ENCODE assay signal across 23 cellular contexts in the genomic region with DNA sequence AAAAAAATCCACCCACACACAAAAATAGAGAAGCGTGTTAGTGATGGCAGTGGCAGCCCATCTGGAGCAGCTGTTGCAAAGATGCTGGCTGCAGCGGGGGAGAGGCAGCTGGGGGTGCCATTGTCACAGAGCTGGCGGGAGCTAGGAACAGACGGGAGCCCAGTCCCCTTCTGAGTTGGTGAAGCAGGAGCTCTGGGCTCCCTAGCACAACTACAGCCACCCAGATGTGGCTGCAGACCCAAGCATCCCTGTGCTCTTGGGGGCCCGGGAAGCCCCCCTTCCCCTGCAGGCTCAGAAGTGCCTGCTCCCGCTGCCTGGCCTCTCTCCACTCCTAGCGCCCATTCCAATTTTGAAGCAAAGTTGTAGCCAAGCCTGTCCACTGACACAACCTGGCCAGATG.
"Had no signal": no experiment of that assay in that cellular context is flagged by ENCODE, and none has a peak within 500 bp of the region (broad histone marks: within the 10 kb centered on the region; RNA-seq: fewer than 3 reads in every experiment).

No MANE protein-coding gene starts in this region.

- H3K27me3 ChIP-seq: brain microvascular endothelial cell, cardiac muscle cell, MG63 had no signal

- DNase-seq: activated CD4-positive, alpha-beta T cell treated with anti-CD3 and anti-CD28 coated beads for 48 hours; activated CD4-positive, alpha-beta T cell treated with anti-CD3 and anti-CD28 coated beads, Interleukin-2, amount 50 U/mL, for 4 hours; activated CD4-positive, CD25-positive, alpha-beta regulatory T cell treated with anti-CD3 and anti-CD28 coated beads, Interleukin-2, amount 50 U/mL, for 72 hours; activated CD8-positive, alpha-beta memory T cell treated with anti-CD3 and anti-CD28 coated beads, Interleukin-2, amount 50 U/mL, for 48 hours; activated CD8-positive, alpha-beta T cell treated with anti-CD3 and anti-CD28 coated beads, Interleukin-2, amount 10 ng/mL, durations not matched to agents 7 days and 5 days; activated effector memory CD4-positive, alpha-beta T cell treated with anti-CD3 and anti-CD28 coated beads, Interleukin-2, amount 50 U/mL, for 16 hours; activated naive CD4-positive, alpha-beta T cell treated with Interleukin-2 at 50 U/mL for 16 hours; activated T-cell treated with anti-CD3 and anti-CD28 coated beads, Interleukin-2, amount 50 U/mL, for 24 hours; amygdala; brain microvascular endothelial cell; MG63; MV-4-11; NCI-H1092 treated with DMSO at 0.1 percent for 48 hours; NCI-H1417 treated with DMSO at 0.1 percent for 48 hours; NCI-H1694; NCI-H2029; NCI-H2107; NCI-H510A treated with DMSO at 0.1 percent for 48 hours; PC-3; SHP77 treated with DMSO at 0.1 percent for 48 hours had no signal

- H3K27ac ChIP-seq: brain microvascular endothelial cell, cardiac muscle cell had no signal

- H3K36me3 Mint-ChIP-seq: activated naive CD8-positive, alpha-beta T cell had no signal

- H3K27me3 Mint-ChIP-seq: activated naive CD8-positive, alpha-beta T cell; activated T-cell treated with anti-CD3 and anti-CD28 coated beads, Interleukin-2, amount 50 U/mL, for 24 hours had no signal

- H3K4me3 Mint-ChIP-seq: activated CD8-positive, alpha-beta T cell treated with anti-CD3 and anti-CD28 coated beads, Interleukin-2, amount 10 ng/mL, durations not matched to agents 7 days and 5 days; activated naive CD8-positive, alpha-beta T cell; activated T-cell treated with anti-CD3 and anti-CD28 coated beads, Interleukin-2, amount 50 U/mL, for 24 hours; T-helper 1 cell treated with Interleukin-12 subunit alpha and Interleukin-12 subunit beta and Interleukin-4 antibody, amounts not matched to agents 30 μg/mL and 1 μg/mL, for 36 hours had no signal

- H3K36me3 ChIP-seq: brain microvascular endothelial cell, cardiac muscle cell, MG63 had no signal

- H3K27ac Mint-ChIP-seq: activated CD8-positive, alpha-beta T cell treated with anti-CD3 and anti-CD28 coated beads, Interleukin-2, amount 10 ng/mL, durations not matched to agents 7 days and 5 days; activated naive CD8-positive, alpha-beta T cell; activated T-cell treated with anti-CD3 and anti-CD28 coated beads, Interleukin-2, amount 50 U/mL, for 24 hours; T-helper 1 cell treated with Interleukin-12 subunit alpha and Interleukin-12 subunit beta and Interleukin-4 antibody, amounts not matched to agents 30 μg/mL and 1 μg/mL, for 36 hours had no signal

- H3K9me3 Mint-ChIP-seq: activated T-cell treated with anti-CD3 and anti-CD28 coated beads, Interleukin-2, amount 50 U/mL, for 24 hours; T-helper 1 cell treated with Interleukin-12 subunit alpha and Interleukin-12 subunit beta and Interleukin-4 antibody, amounts not matched to agents 30 μg/mL and 1 μg/mL, for 36 hours had no signal

- H3K9me3 ChIP-seq: MG63 had no signal

- H3K4me3 ChIP-seq: cardiac muscle cell, MG63 had no signal

- ATAC-seq: activated CD8-positive, alpha-beta T cell treated with anti-CD3 and anti-CD28 coated beads, Interleukin-2, amount 10 ng/mL, durations not matched to agents 7 days and 5 days; PC-3 had no signal
